Comparison of ENCODE assay signal across 20 cellular contexts in genomic region chr2:113767811-113768210, GRCh38.
"Had no signal": no experiment of that assay in that cellular context is flagged by ENCODE, and none has a peak within 500 bp of the region (broad histone marks: within the 10 kb centered on the region; RNA-seq: fewer than 3 reads in every experiment).

No MANE protein-coding gene starts in this region.

- H3K4me1 ChIP-seq: colonic mucosa, parathyroid adenoma, spleen, stomach had no signal

- DNase-seq: cerebellar nuclear complex; colonic mucosa; dermis blood vessel endothelial cell; erythroblast; heart left ventricle; hippocampal formation; kidney glomerular epithelial cell; naive thymus-derived CD8-positive, alpha-beta T cell; psoas muscle; retina; spleen; stimulated activated CD4-positive, alpha-beta T cell treated with anti-CD3 and anti-CD28 coated beads, Interleukin-15, amount 100 ng/mL, for 24 hours; stimulated activated naive CD4-positive, alpha-beta T cell; stomach; substantia nigra had no signal

- H3K36me3 ChIP-seq: colonic mucosa, heart left ventricle, spleen, stomach had no signal

- FAIRE-seq: endothelial cell of umbilical vein, frontal cortex, islet of Langerhans had no signal

- H3K79me2 ChIP-seq: parathyroid adenoma had no signal

- ATAC-seq: heart left ventricle; naive thymus-derived CD8-positive, alpha-beta T cell; psoas muscle; sciatic nerve had no signal

- H3K9ac ChIP-seq: parathyroid adenoma had no signal

- H3K4me3 ChIP-seq: colonic mucosa, heart left ventricle, psoas muscle, spleen, stomach had no signal

- H3K27ac ChIP-seq: colonic mucosa, heart left ventricle, parathyroid adenoma, psoas muscle, spleen, stomach had no signal

- H3K9me3 ChIP-seq: colonic mucosa, heart left ventricle, psoas muscle had no signal

- H2AFZ ChIP-seq: parathyroid adenoma had no signal

- H3K27me3 ChIP-seq: colonic mucosa, heart left ventricle, spleen, stomach had no signal
